16 cellular contexts compared by ENCODE assay signal in the genomic region with DNA sequence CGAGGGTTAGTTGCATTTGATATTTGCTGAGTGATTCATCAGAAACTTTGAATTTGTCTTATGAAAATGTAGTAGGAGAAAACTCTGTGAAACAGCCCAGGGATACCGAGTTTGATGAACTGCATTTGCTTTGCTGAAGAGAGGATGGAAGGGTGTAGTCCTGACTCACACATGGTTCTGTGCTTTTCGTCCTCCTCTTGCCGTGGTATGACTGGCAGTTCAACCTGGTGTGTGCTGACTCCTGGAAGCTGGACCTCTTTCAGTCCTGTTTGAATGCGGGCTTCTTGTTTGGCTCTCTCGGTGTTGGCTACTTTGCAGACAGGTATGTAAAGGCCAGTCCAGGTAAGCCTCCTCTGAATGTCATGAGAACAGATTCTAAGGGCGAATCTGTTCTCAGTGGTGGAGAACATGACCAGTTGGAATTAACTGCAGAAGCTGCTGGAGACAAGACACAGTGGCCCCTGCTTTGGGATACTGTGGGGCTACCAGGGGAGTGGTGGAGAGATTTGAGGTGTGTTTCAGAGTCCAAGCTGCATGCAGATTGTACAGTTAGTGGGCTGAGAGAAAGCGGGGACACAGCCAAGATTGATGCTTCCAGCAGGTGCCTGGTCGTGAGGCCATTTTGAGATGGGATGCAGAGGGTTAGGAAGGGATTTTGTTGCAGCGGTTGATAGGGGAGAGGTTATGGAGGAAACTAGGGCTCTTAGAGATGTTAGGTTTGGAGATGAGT.
"Had no signal": no experiment of that assay in that cellular context is flagged by ENCODE, and none has a peak within 500 bp of the region (broad histone marks: within the 10 kb centered on the region; RNA-seq: fewer than 3 reads in every experiment).

No MANE protein-coding gene starts in this region.

- ATAC-seq: esophagus mucosa, gastrocnemius medialis, heart left ventricle, WTC11 had no signal

- H3K4me3 Mint-ChIP-seq: activated naive CD4-positive, alpha-beta T cell treated with anti-CD3 and anti-CD28 coated beads, Interleukin-2, amount 10 ng/mL, durations not matched to agents 7 days and 5 days; central memory CD8-positive, alpha-beta T cell; T-helper 2 cell treated with Interferon-gamma antibody and Interleukin-4, amounts not matched to agents 5 μg/mL and 100 μg/mL, for 36 hours; WTC11 had no signal

- H3K9me3 Mint-ChIP-seq: activated naive CD4-positive, alpha-beta T cell treated with anti-CD3 and anti-CD28 coated beads, Interleukin-2, amount 10 ng/mL, durations not matched to agents 7 days and 5 days; central memory CD8-positive, alpha-beta T cell; T-helper 2 cell treated with Interferon-gamma antibody and Interleukin-4, amounts not matched to agents 5 μg/mL and 100 μg/mL, for 36 hours; WTC11 had no signal

- DNase-seq: activated CD4-positive, alpha-beta T cell treated with anti-CD3 and anti-CD28 coated beads for 4 hours; activated naive CD4-positive, alpha-beta T cell treated with anti-CD3 and anti-CD28 coated beads, Interleukin-2, amount 10 ng/mL, durations not matched to agents 7 days and 5 days; brain microvascular endothelial cell; colonic mucosa; gastrocnemius medialis; heart left ventricle; kidney; mammary epithelial cell; ovary; sigmoid colon; stimulated activated naive CD4-positive, alpha-beta T cell had no signal

- H3K27ac ChIP-seq: brain microvascular endothelial cell, colonic mucosa, gastrocnemius medialis, heart left ventricle, ovary, sigmoid colon, tibial nerve had no signal

- H3K36me3 ChIP-seq: brain microvascular endothelial cell, colonic mucosa, gastrocnemius medialis, heart left ventricle, ovary, sigmoid colon had no signal

- H3K27me3 ChIP-seq: brain microvascular endothelial cell, colonic mucosa, gastrocnemius medialis, heart left ventricle, ovary, sigmoid colon, tibial nerve had no signal

- H3K4me1 ChIP-seq: colonic mucosa, gastrocnemius medialis, heart left ventricle, sigmoid colon had no signal

- H3K36me3 Mint-ChIP-seq: activated naive CD4-positive, alpha-beta T cell treated with anti-CD3 and anti-CD28 coated beads, Interleukin-2, amount 10 ng/mL, durations not matched to agents 7 days and 5 days; WTC11 had no signal

- H3K4me3 ChIP-seq: colonic mucosa, gastrocnemius medialis, heart left ventricle, ovary, sigmoid colon, tibial nerve had no signal

- H3K4me1 Mint-ChIP-seq: activated naive CD4-positive, alpha-beta T cell treated with anti-CD3 and anti-CD28 coated beads, Interleukin-2, amount 10 ng/mL, durations not matched to agents 7 days and 5 days; central memory CD8-positive, alpha-beta T cell had no signal

- H3K27ac Mint-ChIP-seq: activated naive CD4-positive, alpha-beta T cell treated with anti-CD3 and anti-CD28 coated beads, Interleukin-2, amount 10 ng/mL, durations not matched to agents 7 days and 5 days; T-helper 2 cell treated with Interferon-gamma antibody and Interleukin-4, amounts not matched to agents 5 μg/mL and 100 μg/mL, for 36 hours; WTC11 had no signal

- H3K9me3 ChIP-seq: colonic mucosa, gastrocnemius medialis, heart left ventricle, ovary, sigmoid colon, tibial nerve had no signal
